ENCODE assay signal across 28 cellular contexts in genomic region chr17:76415786-76416185, GRCh38. TPM values are rescaled to one million over a fixed set of nuclear protein-coding genes. Genes with fewer than 3 reads are reported as not detected.
DNase-seq lines count a peak whose midpoint lies in the region; ATAC-seq, FAIRE-seq and TF ChIP-seq lines count a peak whose summit lies in the region.
"Had no signal": no experiment of that assay in that cellular context is flagged by ENCODE, and none has a peak within 500 bp of the region (broad histone marks: within the 10 kb centered on the region; RNA-seq: fewer than 3 reads in every experiment).

No MANE protein-coding gene starts in this region.

- no peak for TF ChIP-seq CTCF in A549 (IDR thresholded peaks at IDR 0.05)
- TF ChIP-seq CTCF in gastrocnemius medialis (IDR thresholded peaks at IDR 0.05 in 4 of 5, conservative IDR thresholded peaks at IDR 0.05 in 1 of 5) = no peak

- no peak for DNase-seq in A549 (ENCODE audit: low read depth in 1 of 2, low spot score in 1 of 2)
- DNase-seq in HTR-8/SVneo (ENCODE audit: insufficient read length, low spot score) = no peak
- peak; percentile 6 for DNase-seq in posterior vena cava (ENCODE audit: low spot score)
- no peak for DNase-seq in gastrocnemius medialis
- DNase-seq in activated CD8-positive, alpha-beta memory T cell treated with anti-CD3 and anti-CD28 coated beads, Interleukin-2, amount 50 U/mL, for 48 hours = no peak
- DNase-seq in NCI-H748 (lab: John Stamatoyannopoulos, UW; ENCODE audit: unreplicated experiment) = no peak
- no peak for DNase-seq in COLO829 (ENCODE audit: low spot score)
- DNase-seq in NK-92 (lab: John Stamatoyannopoulos, UW; ENCODE audit: unreplicated experiment) = no peak
- DNase-seq: ACHN; BE2C; C1 segment of cervical spinal cord; Caco-2; Calu3; CD4-positive, alpha-beta memory T cell; CD4-positive, CD25-positive, alpha-beta regulatory T cell; CD8-positive, alpha-beta memory T cell; DMS79 treated with DMSO at 0.1 percent for 48 hours; GF-D8 had no signal

- in situ Hi-C loops in gastrocnemius medialis (cut with MboI; ENCODE audit: low sequenced_read_pairs in 4 of 4) = no loop called here

- TF ChIP-seq POLR2A in A549 (IDR thresholded peaks at IDR 0.05; ENCODE audit: low read length) (no peak), gastrocnemius medialis (IDR thresholded peaks at IDR 0.05) (no peak)

- ATAC-seq in A549 (no peak), gastrocnemius medialis (no peak)

- intact Hi-C loops in posterior vena cava (cut with DNase I) = no loop called here
- intact Hi-C loops in gastrocnemius medialis (cut with DNase I; ENCODE audit: low total_unique reads) = loop anchor here (5.0 kb wide), 1 partner anchor 37 kb away; the partner anchor contains the start of gene UBE2O

- no peaks in the 10 kb centered on the region for H3K4me1 ChIP-seq in A549
- peaks cover 53 to 59% of the 10 kb centered on the region in 2 donors for H3K4me1 ChIP-seq in gastrocnemius medialis
- H3K4me1 ChIP-seq: Caco-2 had no signal

- no peak for TF ChIP-seq EP300 in A549 (IDR thresholded peaks at IDR 0.05)

- H3K9me3 ChIP-seq in A549 (no peaks in the 10 kb centered on the region), gastrocnemius medialis (no peaks in the 10 kb centered on the region)
- H3K9me3 ChIP-seq: BE2C, BLaER1, Caco-2 had no signal

- H3K27me3 ChIP-seq in gastrocnemius medialis = no peaks in the 10 kb centered on the region
- H3K27me3 ChIP-seq: BE2C, BLaER1 had no signal

- POLR2A ChIA-PET in A549 (lab: Yijun Ruan, JAX) = no interaction called here

- H3K4me3 ChIP-seq in A549 (no peak overlapping the region), gastrocnemius medialis (no peak overlapping the region)
- H3K4me3 ChIP-seq: BLaER1 had no signal

- CTCF ChIA-PET in A549 (lab: Yijun Ruan, JAX) = interaction anchor here (1.4 to 43.2 kb wide), 4 partner anchors 7 to 117 kb away, joined by 3 to 1107 read pairs (median 1094); partner anchors contain the start of genes AANAT, SPHK1 and UBE2O

- H3K36me3 ChIP-seq in gastrocnemius medialis = peaks cover 0 to 5% of the 10 kb centered on the region in 2 donors

- no peak overlapping the region for H3K4me2 ChIP-seq in A549
- H3K4me2 ChIP-seq: BLaER1 had no signal

- FAIRE-seq in A549 (lab: Jason Lieb, UNC) (peak; percentile 32), HTR-8/SVneo (lab: Jason Lieb, UNC) (peak; percentile 94)
- FAIRE-seq: D721Med, G401.6, GM12892, GM18507 had no signal

- H3K27ac ChIP-seq in A549 (no peak overlapping the region), gastrocnemius medialis (peak overlapping the region; percentile 67 to 76 (median 68))
- H3K27ac ChIP-seq: 22Rv1, BLaER1 had no signal

- 90% methylated on average over 15 of the region's 15 CpGs for WGBS in A549 (ENCODE audit: missing lambda C conversion rate)

- no peak for TF ChIP-seq RAD21 in A549 (conservative IDR thresholded peaks at IDR 0.05 in 1 of 2, IDR thresholded peaks at IDR 0.05 in 1 of 2)

TF ChIP-seq in A549, 52 proteins besides CTCF, POLR2A, EP300 and RAD21:
- TF ChIP-seq HOXA7 (CRISPR knock-in tag; IDR thresholded peaks at IDR 0.05) (no peak), TFCP2L1 (CRISPR knock-in tag; IDR thresholded peaks at IDR 0.05) (no peak), CEBPB (IDR thresholded peaks at IDR 0.05) (no peak), KDM5A (IDR thresholded peaks at IDR 0.05) (no peak), CBX8 (IDR thresholded peaks at IDR 0.05) (no peak), MAZ (IDR thresholded peaks at IDR 0.05; ENCODE audit: borderline replicate concordance, low read depth, low read length) (no peak), HOXB13 (CRISPR knock-in tag; IDR thresholded peaks at IDR 0.05; ENCODE audit: low read depth) (no peak), RFX5 (IDR thresholded peaks at IDR 0.05) (no peak)

RNA-seq across cellular contexts. Expression of gene SPHK1, which starts 31.4 kb away (rescaled TPM):
- 4.6 and 4.7 TPM in 2 replicates for polyA plus RNA-seq in A549 (2011; rRNA removed)
- polyA plus RNA-seq in A549 (2012; cell fraction: cytosol; rRNA removed) = 16.5 and 17.2 TPM in 2 replicates
- 45.7 and 46.2 TPM in 2 replicates for polyA plus RNA-seq in A549 (2012; cell fraction: nucleus; rRNA removed)
- 11.8 to 14.9 TPM (median 13.0 TPM) in 3 replicates for polyA plus RNA-seq in A549 (2017; fragmentation: RNase III; extraction: RNeasy Plus Mini Kit Qiagen cat#74134 plus additional on column Dnase treatment)
- polyA minus RNA-seq in A549 (2011; rRNA and poly(A)+ RNA removed) = 1.4 and 3.2 TPM in 2 replicates
- total RNA-seq in posterior vena cava = 10 to 100 TPM; 13.8 to 36.6 TPM
- 1 to 10 TPM in 3 of 4 donors, under 1 TPM in 1; 0.66 to 5.0 (median 2.5) TPM for total RNA-seq in gastrocnemius medialis

RNA-seq across cellular contexts. Expression of gene UBE2O, which starts 37.2 kb away (rescaled TPM):
- 22.0 and 28.8 TPM in 2 replicates for polyA plus RNA-seq in A549 (2011; rRNA removed)
- polyA plus RNA-seq in A549 (2012; cell fraction: cytosol; rRNA removed) = 21.4 and 22.1 TPM in 2 replicates
- 69.1 and 79.4 TPM in 2 replicates for polyA plus RNA-seq in A549 (2012; cell fraction: nucleus; rRNA removed)
- polyA plus RNA-seq in A549 (2017; fragmentation: RNase III; extraction: RNeasy Plus Mini Kit Qiagen cat#74134 plus additional on column Dnase treatment) = 24.5 to 25.9 TPM (median 25.7 TPM) in 3 replicates
- 68.8 and 81.3 TPM in 2 replicates for polyA minus RNA-seq in A549 (2011; rRNA and poly(A)+ RNA removed)
- total RNA-seq in posterior vena cava = 10 to 100 TPM; 17.2 to 17.9 TPM
- total RNA-seq in gastrocnemius medialis = 10 to 100 TPM; 16.4 to 46.5 (median 32.4) TPM

RNA-seq across cellular contexts. Expression of gene AANAT, which starts 51.6 kb away (rescaled TPM):
- polyA plus RNA-seq in A549 (2011; rRNA removed) (0.08 TPM in 1 of 2 replicates, not detected in the other), A549 (2017; fragmentation: RNase III; extraction: RNeasy Plus Mini Kit Qiagen cat#74134 plus additional on column Dnase treatment) (0.13 TPM in 1 of 3 replicates, not detected in the others)
- 0.21 and 0.26 TPM in 2 replicates for polyA plus RNA-seq in A549 (2012; cell fraction: cytosol; rRNA removed)
- polyA plus RNA-seq in A549 (2012; cell fraction: nucleus; rRNA removed) = 0.78 and 0.96 TPM in 2 replicates
- polyA minus RNA-seq in A549 (2011; rRNA and poly(A)+ RNA removed) = not detected in 2 replicates
- total RNA-seq in posterior vena cava (not detected), gastrocnemius medialis (not detected)
- total RNA-seq: A172; A673; Caco-2; Calu3; CD4-positive, alpha-beta memory T cell; CD4-positive, CD25-positive, alpha-beta regulatory T cell; CD8-positive, alpha-beta memory T cell had no signal
- polyA plus RNA-seq: AG04450; CD14-positive monocyte; CD4-positive, alpha-beta memory T cell; CD4-positive, CD25-positive, alpha-beta regulatory T cell; CD8-positive, alpha-beta memory T cell had no signal

Comparison
In these comparisons a context has a peak if more than half of its experiments do, and no peak if none do; other contexts are left out.
1. H3K27ac ChIP-seq: peak in gastrocnemius medialis (4 of 4); none in A549 (0 of 2).